1 cellular context compared by ENCODE assay signal in genomic region chr5:54895816-54896341, GRCh38.
TF ChIP-seq lines count a peak whose summit lies in the region.

No MANE protein-coding gene starts in this region.

TF ChIP-seq in H1, 55 proteins besides CTCF, POLR2A, EP300 and RAD21 (continued from another document):
- TF ChIP-seq, protein P1, sequence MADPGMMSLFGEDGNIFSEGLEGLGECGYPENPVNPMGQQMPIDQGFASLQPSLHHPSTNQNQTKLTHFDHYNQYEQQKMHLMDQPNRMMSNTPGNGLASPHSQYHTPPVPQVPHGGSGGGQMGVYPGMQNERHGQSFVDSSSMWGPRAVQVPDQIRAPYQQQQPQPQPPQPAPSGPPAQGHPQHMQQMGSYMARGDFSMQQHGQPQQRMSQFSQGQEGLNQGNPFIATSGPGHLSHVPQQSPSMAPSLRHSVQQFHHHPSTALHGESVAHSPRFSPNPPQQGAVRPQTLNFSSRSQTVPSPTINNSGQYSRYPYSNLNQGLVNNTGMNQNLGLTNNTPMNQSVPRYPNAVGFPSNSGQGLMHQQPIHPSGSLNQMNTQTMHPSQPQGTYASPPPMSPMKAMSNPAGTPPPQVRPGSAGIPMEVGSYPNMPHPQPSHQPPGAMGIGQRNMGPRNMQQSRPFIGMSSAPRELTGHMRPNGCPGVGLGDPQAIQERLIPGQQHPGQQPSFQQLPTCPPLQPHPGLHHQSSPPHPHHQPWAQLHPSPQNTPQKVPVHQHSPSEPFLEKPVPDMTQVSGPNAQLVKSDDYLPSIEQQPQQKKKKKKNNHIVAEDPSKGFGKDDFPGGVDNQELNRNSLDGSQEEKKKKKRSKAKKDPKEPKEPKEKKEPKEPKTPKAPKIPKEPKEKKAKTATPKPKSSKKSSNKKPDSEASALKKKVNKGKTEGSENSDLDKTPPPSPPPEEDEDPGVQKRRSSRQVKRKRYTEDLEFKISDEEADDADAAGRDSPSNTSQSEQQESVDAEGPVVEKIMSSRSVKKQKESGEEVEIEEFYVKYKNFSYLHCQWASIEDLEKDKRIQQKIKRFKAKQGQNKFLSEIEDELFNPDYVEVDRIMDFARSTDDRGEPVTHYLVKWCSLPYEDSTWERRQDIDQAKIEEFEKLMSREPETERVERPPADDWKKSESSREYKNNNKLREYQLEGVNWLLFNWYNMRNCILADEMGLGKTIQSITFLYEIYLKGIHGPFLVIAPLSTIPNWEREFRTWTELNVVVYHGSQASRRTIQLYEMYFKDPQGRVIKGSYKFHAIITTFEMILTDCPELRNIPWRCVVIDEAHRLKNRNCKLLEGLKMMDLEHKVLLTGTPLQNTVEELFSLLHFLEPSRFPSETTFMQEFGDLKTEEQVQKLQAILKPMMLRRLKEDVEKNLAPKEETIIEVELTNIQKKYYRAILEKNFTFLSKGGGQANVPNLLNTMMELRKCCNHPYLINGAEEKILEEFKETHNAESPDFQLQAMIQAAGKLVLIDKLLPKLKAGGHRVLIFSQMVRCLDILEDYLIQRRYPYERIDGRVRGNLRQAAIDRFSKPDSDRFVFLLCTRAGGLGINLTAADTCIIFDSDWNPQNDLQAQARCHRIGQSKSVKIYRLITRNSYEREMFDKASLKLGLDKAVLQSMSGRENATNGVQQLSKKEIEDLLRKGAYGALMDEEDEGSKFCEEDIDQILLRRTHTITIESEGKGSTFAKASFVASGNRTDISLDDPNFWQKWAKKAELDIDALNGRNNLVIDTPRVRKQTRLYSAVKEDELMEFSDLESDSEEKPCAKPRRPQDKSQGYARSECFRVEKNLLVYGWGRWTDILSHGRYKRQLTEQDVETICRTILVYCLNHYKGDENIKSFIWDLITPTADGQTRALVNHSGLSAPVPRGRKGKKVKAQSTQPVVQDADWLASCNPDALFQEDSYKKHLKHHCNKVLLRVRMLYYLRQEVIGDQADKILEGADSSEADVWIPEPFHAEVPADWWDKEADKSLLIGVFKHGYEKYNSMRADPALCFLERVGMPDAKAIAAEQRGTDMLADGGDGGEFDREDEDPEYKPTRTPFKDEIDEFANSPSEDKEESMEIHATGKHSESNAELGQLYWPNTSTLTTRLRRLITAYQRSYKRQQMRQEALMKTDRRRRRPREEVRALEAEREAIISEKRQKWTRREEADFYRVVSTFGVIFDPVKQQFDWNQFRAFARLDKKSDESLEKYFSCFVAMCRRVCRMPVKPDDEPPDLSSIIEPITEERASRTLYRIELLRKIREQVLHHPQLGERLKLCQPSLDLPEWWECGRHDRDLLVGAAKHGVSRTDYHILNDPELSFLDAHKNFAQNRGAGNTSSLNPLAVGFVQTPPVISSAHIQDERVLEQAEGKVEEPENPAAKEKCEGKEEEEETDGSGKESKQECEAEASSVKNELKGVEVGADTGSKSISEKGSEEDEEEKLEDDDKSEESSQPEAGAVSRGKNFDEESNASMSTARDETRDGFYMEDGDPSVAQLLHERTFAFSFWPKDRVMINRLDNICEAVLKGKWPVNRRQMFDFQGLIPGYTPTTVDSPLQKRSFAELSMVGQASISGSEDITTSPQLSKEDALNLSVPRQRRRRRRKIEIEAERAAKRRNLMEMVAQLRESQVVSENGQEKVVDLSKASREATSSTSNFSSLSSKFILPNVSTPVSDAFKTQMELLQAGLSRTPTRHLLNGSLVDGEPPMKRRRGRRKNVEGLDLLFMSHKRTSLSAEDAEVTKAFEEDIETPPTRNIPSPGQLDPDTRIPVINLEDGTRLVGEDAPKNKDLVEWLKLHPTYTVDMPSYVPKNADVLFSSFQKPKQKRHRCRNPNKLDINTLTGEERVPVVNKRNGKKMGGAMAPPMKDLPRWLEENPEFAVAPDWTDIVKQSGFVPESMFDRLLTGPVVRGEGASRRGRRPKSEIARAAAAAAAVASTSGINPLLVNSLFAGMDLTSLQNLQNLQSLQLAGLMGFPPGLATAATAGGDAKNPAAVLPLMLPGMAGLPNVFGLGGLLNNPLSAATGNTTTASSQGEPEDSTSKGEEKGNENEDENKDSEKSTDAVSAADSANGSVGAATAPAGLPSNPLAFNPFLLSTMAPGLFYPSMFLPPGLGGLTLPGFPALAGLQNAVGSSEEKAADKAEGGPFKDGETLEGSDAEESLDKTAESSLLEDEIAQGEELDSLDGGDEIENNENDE (IDR thresholded peaks at IDR 0.05; ENCODE audit: insufficient replicate concordance, low read length): no peak
- TF ChIP-seq RFX5 (IDR thresholded peaks at IDR 0.05; ENCODE audit: borderline replicate concordance, low read depth, low read length): no peak
- no peak for TF ChIP-seq HDAC2 (IDR thresholded peaks at IDR 0.05; ENCODE audit: borderline replicate concordance in 1 of 2, low read depth in 2 of 2, low read length in 2 of 2)
- no peak for TF ChIP-seq YY1 (IDR thresholded peaks at IDR 0.05; ENCODE audit: low read depth, low read length)
- no peak for TF ChIP-seq TCF12 (IDR thresholded peaks at IDR 0.05; ENCODE audit: low read depth, low read length)
- TF ChIP-seq POU5F1 (IDR thresholded peaks at IDR 0.05; ENCODE audit: low read depth, low read length): no peak
- TF ChIP-seq RXRA (IDR thresholded peaks at IDR 0.05; ENCODE audit: insufficient read depth, low read depth, low read length): no peak
- TF ChIP-seq CBX8 (IDR thresholded peaks at IDR 0.05; ENCODE audit: borderline replicate concordance, low read depth, low read length): no peak
